In the genomic region with DNA sequence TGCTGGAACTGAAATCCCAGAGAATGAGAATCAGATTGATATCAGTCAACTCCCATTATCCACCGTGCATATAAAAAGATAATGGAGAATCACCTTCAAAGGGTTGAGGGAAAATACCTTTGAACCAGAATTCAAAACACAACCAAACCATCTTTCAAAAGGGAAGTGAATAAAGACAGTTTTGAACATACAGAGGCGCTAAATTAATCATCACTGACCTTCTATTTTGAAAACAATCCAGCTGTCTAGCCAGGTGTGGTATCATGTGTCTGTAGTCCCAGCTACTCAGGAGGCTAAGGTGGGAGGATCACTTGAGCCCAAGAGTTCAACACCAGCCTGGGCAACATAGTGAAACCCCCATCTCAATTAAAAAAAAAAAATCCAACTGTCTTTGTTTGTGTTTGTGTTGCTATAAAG, we compare ENCODE assay signal across 10 cellular contexts.
DNase-seq lines count a peak whose midpoint lies in the region; ATAC-seq and TF ChIP-seq lines count a peak whose summit lies in the region.
"Had no signal": no experiment of that assay in that cellular context is flagged by ENCODE, and none has a peak within 500 bp of the region (broad histone marks: within the 10 kb centered on the region; RNA-seq: fewer than 3 reads in every experiment).

No MANE protein-coding gene starts in this region.

- H3K27me3 Mint-ChIP-seq in activated B cell treated with CpG ODN at 0.5 μM for 24 hours, result peaks cover 2% of the 10 kb centered on the region

- no peak overlapping the region for H3K4me3 ChIP-seq in heart right ventricle
- H3K4me3 ChIP-seq: suprapubic skin had no signal

- no peak for TF ChIP-seq CTCF in activated B cell treated with CpG ODN at 0.5 μM for 24 hours (IDR thresholded peaks at IDR 0.05)
- no peak for TF ChIP-seq CTCF in heart right ventricle (IDR thresholded peaks at IDR 0.05)

- H3K4me1 Mint-ChIP-seq in activated B cell treated with CpG ODN at 0.5 μM for 24 hours, result peaks cover 27% of the 10 kb centered on the region

- peak overlapping the region; percentile 29 for H3K4me3 Mint-ChIP-seq in activated B cell treated with CpG ODN at 0.5 μM for 24 hours

- H3K36me3 Mint-ChIP-seq in activated B cell treated with CpG ODN at 0.5 μM for 24 hours (ENCODE audit: low read depth), result no peaks in the 10 kb centered on the region

- 86 to 91% methylated on average over 2 of the region's 2 CpGs for WGBS in heart right ventricle, 2 donors

- no peaks in the 10 kb centered on the region for H3K9me3 ChIP-seq in heart right ventricle
- H3K9me3 ChIP-seq: suprapubic skin had no signal

- ATAC-seq in GM18502 (IDR thresholded peaks at IDR 0.05; ENCODE audit: poor library complexity, unreplicated experiment), result peak; percentile 95
- ATAC-seq in GM19372 (IDR thresholded peaks at IDR 0.05; ENCODE audit: low read depth, unreplicated experiment), result peak; percentile 88
- peak; percentile 90 for ATAC-seq in HG02973 (IDR thresholded peaks at IDR 0.05; ENCODE audit: unreplicated experiment)
- ATAC-seq in activated B cell treated with CpG ODN at 0.5 μM for 24 hours (ENCODE audit: low read depth), result peak; percentile 80
- no peak for ATAC-seq in heart right ventricle

- intact Hi-C loops in activated B cell treated with CpG ODN at 0.5 μM for 24 hours (cut with micrococcal nuclease) (loop anchor here (1.0 to 5.0 kb wide), 4 partner anchors 16 to 110 kb away; no protein-coding TSS in a partner anchor), heart right ventricle (cut with DNase I) (no loop called here)

- POLR2A ChIA-PET in activated B cell treated with CpG ODN at 0.5 μM for 24 hours (lab: Charles Lee), result interaction anchor here (0.6 to 1.3 kb wide), 9 partner anchors 16 to 601 kb away, joined by 3 to 6 read pairs (median 4); a partner anchor contains a TSS

- CTCF ChIA-PET in activated B cell treated with CpG ODN at 0.5 μM for 24 hours (lab: Charles Lee), result interaction anchor here (0.9 to 1.3 kb wide), 3 partner anchors 64 to 108 kb away, joined by 3 to 5 read pairs (median 3); a partner anchor contains a TSS

- H3K36me3 ChIP-seq in heart right ventricle, result no peaks in the 10 kb centered on the region
- H3K36me3 ChIP-seq: suprapubic skin had no signal

- H3K27ac Mint-ChIP-seq in activated B cell treated with CpG ODN at 0.5 μM for 24 hours, result peak overlapping the region; percentile 78

- no peaks in the 10 kb centered on the region for H3K4me1 ChIP-seq in heart right ventricle
- H3K4me1 ChIP-seq: suprapubic skin had no signal

- no peak for DNase-seq in activated B cell treated with CpG ODN at 0.5 μM for 24 hours
- no peak for DNase-seq in heart right ventricle
- DNase-seq in H4 (ENCODE audit: low spot score), result no peak
- no peak for DNase-seq in SK-N-DZ (ENCODE audit: low spot score)
- DNase-seq in epidermal melanocyte (ENCODE audit: insufficient read length, low spot score), result no peak
- DNase-seq: effector memory CD4-positive, alpha-beta T cell had no signal

- H3K9me3 Mint-ChIP-seq in activated B cell treated with CpG ODN at 0.5 μM for 24 hours, result peaks cover 2% of the 10 kb centered on the region

- no peaks in the 10 kb centered on the region for H3K27me3 ChIP-seq in heart right ventricle
- H3K27me3 ChIP-seq: suprapubic skin had no signal

- H3K27ac ChIP-seq in heart right ventricle, result no peak overlapping the region
- H3K27ac ChIP-seq: suprapubic skin had no signal

Comparison
In these comparisons a context has a peak if more than half of its experiments do, and no peak if none do; other contexts are left out.
1. ATAC-seq: peak in GM18502 (single experiment), GM19372 (single experiment), HG02973 (single experiment) and activated B cell treated with CpG ODN at 0.5 μM for 24 hours (single experiment); none in heart right ventricle (0 of 8).